In genomic region chr2:226701052-226701451, GRCh38 we compare ENCODE assay signal across 10 cellular contexts.
DNase-seq lines count a peak whose midpoint lies in the region; ATAC-seq, FAIRE-seq and TF ChIP-seq lines count a peak whose summit lies in the region.
"Had no signal": no experiment of that assay in that cellular context is flagged by ENCODE, and none has a peak within 500 bp of the region (broad histone marks: within the 10 kb centered on the region; RNA-seq: fewer than 3 reads in every experiment).

No MANE protein-coding gene starts in this region.

- H3K27ac Mint-ChIP-seq in activated naive CD4-positive, alpha-beta T cell treated with anti-CD3 and anti-CD28 coated beads for 36 hours = no peak overlapping the region
- no peak overlapping the region for H3K27ac Mint-ChIP-seq in activated naive CD4-positive, alpha-beta T cell treated with anti-CD3 and anti-CD28 coated beads, Interleukin-2, amount 10 ng/mL, durations not matched to agents 7 days and 5 days
- no peak overlapping the region for H3K27ac Mint-ChIP-seq in astrocyte (ENCODE audit: unreplicated experiment)
- H3K27ac Mint-ChIP-seq: B cell had no signal

- H3K9me3 Mint-ChIP-seq in activated naive CD4-positive, alpha-beta T cell treated with anti-CD3 and anti-CD28 coated beads for 36 hours = no peaks in the 10 kb centered on the region
- no peaks in the 10 kb centered on the region for H3K9me3 Mint-ChIP-seq in activated naive CD4-positive, alpha-beta T cell treated with anti-CD3 and anti-CD28 coated beads, Interleukin-2, amount 10 ng/mL, durations not matched to agents 7 days and 5 days
- no peaks in the 10 kb centered on the region for H3K9me3 Mint-ChIP-seq in astrocyte (ENCODE audit: unreplicated experiment)

- H3K4me2 ChIP-seq in astrocyte (ENCODE audit: low read length) = no peak overlapping the region

- H2AFZ ChIP-seq in astrocyte (ENCODE audit: low read depth, low read length) = no peak overlapping the region

- H3K4me3 Mint-ChIP-seq in activated naive CD4-positive, alpha-beta T cell treated with anti-CD3 and anti-CD28 coated beads for 36 hours = no peak overlapping the region
- H3K4me3 Mint-ChIP-seq in activated naive CD4-positive, alpha-beta T cell treated with anti-CD3 and anti-CD28 coated beads, Interleukin-2, amount 10 ng/mL, durations not matched to agents 7 days and 5 days = no peak overlapping the region
- no peak overlapping the region for H3K4me3 Mint-ChIP-seq in astrocyte (ENCODE audit: unreplicated experiment)
- H3K4me3 Mint-ChIP-seq: B cell had no signal

- intact Hi-C loops in activated naive CD4-positive, alpha-beta T cell treated with anti-CD3 and anti-CD28 coated beads for 36 hours (cut with micrococcal nuclease) = no loop called here

- no peak for TF ChIP-seq POLR2A in H54 (IDR thresholded peaks at IDR 0.05; ENCODE audit: low read depth, low read length)

- H3K4me3 ChIP-seq in astrocyte (ENCODE audit: insufficient read depth, low read depth, low read length) = no peak overlapping the region
- H3K4me3 ChIP-seq: HAP-1 had no signal

- no peaks in the 10 kb centered on the region for H3K27me3 Mint-ChIP-seq in activated naive CD4-positive, alpha-beta T cell treated with anti-CD3 and anti-CD28 coated beads for 36 hours (ENCODE audit: low read depth)
- no peaks in the 10 kb centered on the region for H3K27me3 Mint-ChIP-seq in activated naive CD4-positive, alpha-beta T cell treated with anti-CD3 and anti-CD28 coated beads, Interleukin-2, amount 10 ng/mL, durations not matched to agents 7 days and 5 days
- no peaks in the 10 kb centered on the region for H3K27me3 Mint-ChIP-seq in astrocyte (ENCODE audit: low read depth, unreplicated experiment)

- no peak overlapping the region for H3K27ac ChIP-seq in astrocyte (ENCODE audit: low read depth, low read length)

- H3K9me3 ChIP-seq in astrocyte (ENCODE audit: insufficient read depth, low read depth, low read length) = no peaks in the 10 kb centered on the region
- H3K9me3 ChIP-seq: HAP-1 had no signal

- CTCF ChIA-PET in activated naive CD4-positive, alpha-beta T cell treated with anti-CD3 and anti-CD28 coated beads for 36 hours (lab: Charles Lee) = no interaction called here
- CTCF ChIA-PET in activated naive CD4-positive, alpha-beta T cell treated with anti-CD3 and anti-CD28 coated beads, Interleukin-2, amount 10 ng/mL, durations not matched to agents 7 days and 5 days (lab: Charles Lee) = no interaction called here

- DNase-seq in activated naive CD4-positive, alpha-beta T cell treated with anti-CD3 and anti-CD28 coated beads for 36 hours = peak; percentile 15
- DNase-seq in activated naive CD4-positive, alpha-beta T cell treated with anti-CD3 and anti-CD28 coated beads, Interleukin-2, amount 10 ng/mL, durations not matched to agents 7 days and 5 days = no peak
- peak; percentile 94 for DNase-seq in astrocyte (ENCODE audit: low read depth)
- DNase-seq in midbrain (lab: John Stamatoyannopoulos, UW) = no peak
- DNase-seq in H54 (ENCODE audit: insufficient read length, low spot score) = no peak
- DNase-seq in NCI-H1105 treated with DMSO at 0.1 percent for 48 hours (lab: John Stamatoyannopoulos, UW) = no peak
- DNase-seq in NCI-H1436 treated with DMSO at 0.1 percent for 48 hours (lab: John Stamatoyannopoulos, UW) = no peak

- no peaks in the 10 kb centered on the region for H3K36me3 Mint-ChIP-seq in activated naive CD4-positive, alpha-beta T cell treated with anti-CD3 and anti-CD28 coated beads for 36 hours (ENCODE audit: low read depth)
- no peaks in the 10 kb centered on the region for H3K36me3 Mint-ChIP-seq in activated naive CD4-positive, alpha-beta T cell treated with anti-CD3 and anti-CD28 coated beads, Interleukin-2, amount 10 ng/mL, durations not matched to agents 7 days and 5 days
- peaks cover 3% of the 10 kb centered on the region for H3K36me3 Mint-ChIP-seq in astrocyte (ENCODE audit: low read depth, unreplicated experiment)

- no peaks in the 10 kb centered on the region for H3K27me3 ChIP-seq in astrocyte (ENCODE audit: insufficient read depth, low read length)

- H3K36me3 ChIP-seq in astrocyte (ENCODE audit: insufficient read depth, low read length) = no peaks in the 10 kb centered on the region
- H3K36me3 ChIP-seq: HAP-1 had no signal

- H4K20me1 ChIP-seq in astrocyte (ENCODE audit: insufficient read depth, low read length) = no peaks in the 10 kb centered on the region

- H3K9ac ChIP-seq in astrocyte (ENCODE audit: low read length) = no peak overlapping the region

- FAIRE-seq in astrocyte (lab: Jason Lieb, UNC) = peak; percentile 65
- no peak for FAIRE-seq in H54 (lab: Jason Lieb, UNC)

- TF ChIP-seq CTCF in astrocyte (IDR thresholded peaks at IDR 0.05; ENCODE audit: insufficient read depth, low read depth, low read length) = no peak

- no peaks in the 10 kb centered on the region for H3K4me1 ChIP-seq in astrocyte (ENCODE audit: insufficient read depth, low read length)

- H3K4me1 Mint-ChIP-seq in activated naive CD4-positive, alpha-beta T cell treated with anti-CD3 and anti-CD28 coated beads for 36 hours (ENCODE audit: low read depth) = no peaks in the 10 kb centered on the region
- H3K4me1 Mint-ChIP-seq in activated naive CD4-positive, alpha-beta T cell treated with anti-CD3 and anti-CD28 coated beads, Interleukin-2, amount 10 ng/mL, durations not matched to agents 7 days and 5 days = no peaks in the 10 kb centered on the region
- peaks cover 22% of the 10 kb centered on the region for H3K4me1 Mint-ChIP-seq in astrocyte (ENCODE audit: low read depth, unreplicated experiment)
- H3K4me1 Mint-ChIP-seq: B cell had no signal

- H3K79me2 ChIP-seq in astrocyte (ENCODE audit: insufficient read depth, low read length) = no peaks in the 10 kb centered on the region

- peak; percentile 54 for ATAC-seq in HG03457 (IDR thresholded peaks at IDR 0.05; ENCODE audit: unreplicated experiment)

Comparison
In these comparisons a context has a peak if more than half of its experiments do, and no peak if none do; other contexts are left out.
1. DNase-seq: peak in activated naive CD4-positive, alpha-beta T cell treated with anti-CD3 and anti-CD28 coated beads for 36 hours (single experiment) and astrocyte (single experiment); none in activated naive CD4-positive, alpha-beta T cell treated with anti-CD3 and anti-CD28 coated beads, Interleukin-2, amount 10 ng/mL, durations not matched to agents 7 days and 5 days (single experiment), midbrain (single experiment), H54 (single experiment), NCI-H1105 treated with DMSO at 0.1 percent for 48 hours (single experiment) and NCI-H1436 treated with DMSO at 0.1 percent for 48 hours (single experiment).